Comparison of ENCODE assay signal across 23 cellular contexts in genomic region chr3:79968418-79968817, GRCh38.
"Had no signal": no experiment of that assay in that cellular context is flagged by ENCODE, and none has a peak within 500 bp of the region (broad histone marks: within the 10 kb centered on the region; RNA-seq: fewer than 3 reads in every experiment).

No MANE protein-coding gene starts in this region.

- H3K27me3 ChIP-seq: foreskin keratinocyte, hepatocyte, pancreas, stomach, transverse colon had no signal

- FAIRE-seq: endothelial cell of umbilical vein, kidney, pancreas, small intestine had no signal

- H3K36me3 ChIP-seq: left ventricle myocardium inferior, pancreas, stomach, thoracic aorta, transverse colon had no signal

- H3K79me2 ChIP-seq: hepatocyte had no signal

- H3K4me3 ChIP-seq: hepatocyte, left ventricle myocardium inferior, lung, pancreas, stomach, thoracic aorta, transverse colon had no signal

- H3K27ac ChIP-seq: foreskin keratinocyte, hepatocyte, left ventricle myocardium inferior, pancreas, stomach, thoracic aorta, transverse colon had no signal

- H3K9me3 ChIP-seq: pancreas, thoracic aorta had no signal

- H3K4me2 ChIP-seq: hepatocyte had no signal

- H3K4me1 ChIP-seq: foreskin keratinocyte, pancreas, stomach had no signal

- ATAC-seq: foreskin keratinocyte, left cardiac atrium, pancreas, right cardiac atrium had no signal

- H2AFZ ChIP-seq: hepatocyte had no signal

- DNase-seq: effector CD4-positive, alpha-beta T cell; endodermal cell; erythroblast; foreskin keratinocyte; head of caudate nucleus; kidney; left cardiac atrium; left ventricle myocardium inferior; mesendoderm; naive B cell; occipital lobe; pancreas; right cardiac atrium; small intestine; stimulated activated CD4-positive, alpha-beta T cell treated with anti-CD3 and anti-CD28 coated beads, Interleukin-12 subunit alpha, Interleukin-12 subunit beta, amount 100 ng/mL, for 4 hours; stimulated activated naive CD4-positive, alpha-beta T cell; stomach; substantia nigra; transverse colon had no signal
